ENCODE assay signal across 8 cellular contexts in the genomic region with DNA sequence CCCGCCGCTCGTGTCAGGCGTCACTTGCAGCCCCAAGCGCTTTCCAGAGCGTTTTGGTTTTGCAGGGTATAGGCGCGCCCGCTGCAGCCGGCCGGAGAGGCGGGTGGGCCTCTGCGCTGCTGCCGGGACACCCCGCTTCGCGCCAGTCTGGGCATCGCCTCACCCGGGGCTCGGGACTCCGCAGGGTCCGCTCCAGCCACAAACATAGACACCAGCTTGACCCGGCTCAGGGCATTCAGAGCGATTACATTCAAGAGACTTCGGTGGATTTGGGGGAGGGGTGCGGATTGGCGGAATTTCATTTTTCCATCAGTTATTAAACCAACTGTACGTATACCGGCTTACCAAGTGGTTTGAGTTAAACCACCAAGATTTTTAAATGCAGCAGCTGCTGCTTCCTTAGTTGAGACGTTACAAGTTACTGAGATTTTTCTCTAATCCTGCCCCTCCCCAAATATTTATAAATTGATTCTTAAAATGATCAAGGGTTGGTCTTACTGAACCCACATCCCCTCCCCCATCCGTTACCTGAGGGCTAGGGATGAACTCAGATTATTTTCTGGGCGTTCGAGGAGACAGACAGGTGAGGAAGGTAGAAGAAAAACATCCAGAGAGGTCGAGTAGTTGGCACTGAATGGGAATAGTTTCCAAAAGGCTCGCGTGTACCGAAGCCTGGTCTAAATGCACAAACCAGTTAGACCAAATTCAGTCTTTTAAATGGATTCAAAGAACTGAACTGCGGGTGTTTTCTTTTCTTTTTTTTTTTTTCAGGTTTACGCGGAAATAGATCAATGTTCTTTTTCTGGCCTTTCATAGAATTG. TPM values are rescaled to one million over a fixed set of nuclear protein-coding genes. Genes with fewer than 3 reads are reported as not detected.
DNase-seq lines count a peak whose midpoint lies in the region; ATAC-seq and TF ChIP-seq lines count a peak whose summit lies in the region.

No MANE protein-coding gene starts in this region.

- no peaks in the 10 kb centered on the region for H3K9me3 Mint-ChIP-seq in stimulated activated naive CD8-positive, alpha-beta T cell treated with anti-CD3 and anti-CD28 coated beads, Interleukin-15, amount 100 ng/mL, for 72 hours
- no peaks in the 10 kb centered on the region for H3K9me3 Mint-ChIP-seq in nephron

- H3K4me1 ChIP-seq in ectodermal cell (ENCODE audit: control insufficient read depth, insufficient read depth, low read length) (peaks cover 2% of the 10 kb centered on the region), aorta (ENCODE audit: control insufficient read depth in 1 of 2, insufficient read depth in 2 of 2, low read length in 2 of 2) (no peaks in the 10 kb centered on the region)

- no peak overlapping the region for H3K27ac Mint-ChIP-seq in stimulated activated naive CD8-positive, alpha-beta T cell treated with anti-CD3 and anti-CD28 coated beads, Interleukin-15, amount 100 ng/mL, for 72 hours
- no peak overlapping the region for H3K27ac Mint-ChIP-seq in nephron

- 20 to 21% methylated on average over 39 to 40 of the region's 40 CpGs for WGBS in ectodermal cell, 2 experiments
- whole genome bisulfite sequencing in aorta, 2 donors = 28 to 30% methylated on average over 40 of the region's 40 CpGs

- intact Hi-C loops in aorta (cut with DNase I) = no loop called here

- no peaks in the 10 kb centered on the region for H3K36me3 ChIP-seq in ectodermal cell (ENCODE audit: control insufficient read depth, insufficient read depth, low read length)
- no peaks in the 10 kb centered on the region for H3K36me3 ChIP-seq in aorta (ENCODE audit: control insufficient read depth in 1 of 2, insufficient read depth in 2 of 2, low read length in 1 of 2)

- no peak for ATAC-seq in stimulated activated naive CD8-positive, alpha-beta T cell treated with anti-CD3 and anti-CD28 coated beads, Interleukin-15, Interleukin-2, amounts not matched to agents 100 U/mL and 50 U/mL, for 24 hours
- no peak for ATAC-seq in stimulated activated naive CD8-positive, alpha-beta T cell treated with anti-CD3 and anti-CD28 coated beads, Interleukin-15, amount 100 ng/mL, for 72 hours
- ATAC-seq in aorta (ENCODE audit: low FRiP score) (peak; percentile 40), GM19023 (IDR thresholded peaks at IDR 0.05; ENCODE audit: unreplicated experiment) (no peak)

- H3K27me3 ChIP-seq in ectodermal cell (ENCODE audit: control insufficient read depth, insufficient read depth, low read length, poor library complexity, severe bottlenecking) (peaks cover 82% of the 10 kb centered on the region), aorta (ENCODE audit: control insufficient read depth in 1 of 2, insufficient read depth in 2 of 2, low read length in 1 of 2) (no peaks in the 10 kb centered on the region)

- H3K4me1 Mint-ChIP-seq in stimulated activated naive CD8-positive, alpha-beta T cell treated with anti-CD3 and anti-CD28 coated beads, Interleukin-15, amount 100 ng/mL, for 72 hours = peaks cover 17% of the 10 kb centered on the region
- H3K4me1 Mint-ChIP-seq in nephron = peaks cover 22% of the 10 kb centered on the region

- H3K27ac ChIP-seq in ectodermal cell (ENCODE audit: insufficient read depth, low read depth, low read length, poor library complexity, severe bottlenecking) (no peak overlapping the region), aorta (ENCODE audit: low read depth in 1 of 2, low read length in 2 of 2) (no peak overlapping the region)

- H3K36me3 Mint-ChIP-seq in nephron (ENCODE audit: low read depth) = no peaks in the 10 kb centered on the region

- peak overlapping the region; percentile 48 for H3K4me3 ChIP-seq in ectodermal cell (ENCODE audit: insufficient read depth, low read depth, low read length)
- peak overlapping the region in 1 of 2 donors; percentile 1 for H3K4me3 ChIP-seq in aorta (ENCODE audit: low read length in 2 of 2)

- TF ChIP-seq CTCF in nephron (IDR thresholded peaks at IDR 0.05; ENCODE audit: unreplicated experiment in 3 of 3) = no peak

- H3K9me3 ChIP-seq in ectodermal cell (ENCODE audit: control insufficient read depth, low read length) (no peaks in the 10 kb centered on the region), aorta (ENCODE audit: control insufficient read depth, low read length) (no peaks in the 10 kb centered on the region)

- H3K4me3 Mint-ChIP-seq in stimulated activated naive CD8-positive, alpha-beta T cell treated with anti-CD3 and anti-CD28 coated beads, Interleukin-15, amount 100 ng/mL, for 72 hours = peak overlapping the region in 1 of 2 donors; percentile 78
- peak overlapping the region; percentile 66 to 84 (median 67) for H3K4me3 Mint-ChIP-seq in nephron

- peak; percentile 5 for DNase-seq in stimulated activated naive CD8-positive, alpha-beta T cell treated with anti-CD3 and anti-CD28 coated beads, Interleukin-15, Interleukin-2, amounts not matched to agents 100 U/mL and 50 U/mL, for 24 hours
- DNase-seq in stimulated activated naive CD8-positive, alpha-beta T cell treated with anti-CD3 and anti-CD28 coated beads, Interleukin-15, amount 100 ng/mL, for 72 hours = no peak
- no peak for DNase-seq in aorta
- DNase-seq in globus pallidus (ENCODE audit: low spot score) = no peak
- DNase-seq in central memory CD4-positive, alpha-beta T cell = no peak

- H3K27me3 Mint-ChIP-seq in stimulated activated naive CD8-positive, alpha-beta T cell treated with anti-CD3 and anti-CD28 coated beads, Interleukin-15, amount 100 ng/mL, for 72 hours = peaks cover 95% of the 10 kb centered on the region
- peaks cover 95% of the 10 kb centered on the region for H3K27me3 Mint-ChIP-seq in nephron (ENCODE audit: low read depth)

RNA-seq across cellular contexts. Expression of gene CRHR1, which starts 1.5 kb away (rescaled TPM):
- 1.5 TPM for polyA plus RNA-seq in ectodermal cell (2013, experiment 1 of 4)
- 1.2 TPM for polyA plus RNA-seq in ectodermal cell (2013, experiment 2 of 4)
- polyA plus RNA-seq in ectodermal cell (2013, experiment 3 of 4) = 0.85 TPM
- 1.3 TPM for polyA plus RNA-seq in ectodermal cell (2013, experiment 4 of 4)
- not detected for total RNA-seq in aorta
- not detected for polyA plus RNA-seq in aorta

RNA-seq across cellular contexts. Expression of gene SPPL2C, which starts 59.1 kb away (rescaled TPM):
- polyA plus RNA-seq in ectodermal cell (2013, experiment 1 of 4) = not detected
- not detected for polyA plus RNA-seq in ectodermal cell (2013, experiment 2 of 4)
- not detected for polyA plus RNA-seq in ectodermal cell (2013, experiment 3 of 4)
- not detected for polyA plus RNA-seq in ectodermal cell (2013, experiment 4 of 4)
- total RNA-seq in aorta = not detected
- not detected for polyA plus RNA-seq in aorta
